ENCODE assay signal across 17 cellular contexts in genomic region chr2:72669121-72669520, GRCh38.
DNase-seq lines count a peak whose midpoint lies in the region; FAIRE-seq and TF ChIP-seq lines count a peak whose summit lies in the region.
"Had no signal": no experiment of that assay in that cellular context is flagged by ENCODE, and none has a peak within 500 bp of the region (broad histone marks: within the 10 kb centered on the region; RNA-seq: fewer than 3 reads in every experiment).

No MANE protein-coding gene starts in this region.

- no peaks in the 10 kb centered on the region for H3K36me3 Mint-ChIP-seq in Calu3 (ENCODE audit: insufficient read depth, unreplicated experiment)

- H3K9me3 ChIP-seq in mammary epithelial cell (replicated peaks; ENCODE audit: insufficient read depth, low read length) (no peaks in the 10 kb centered on the region), MM.1S (replicated peaks; ENCODE audit: insufficient read depth, low read length) (no peaks in the 10 kb centered on the region)

- H3F3A ChIP-seq in MM.1S (ENCODE audit: insufficient read depth, low read length): no peaks in the 10 kb centered on the region

- BruUV-seq in mammary epithelial cell (replicated peaks; lab: Mats Ljungman, UMichigan) (no TSS peak), Calu3 (replicated peaks; lab: Mats Ljungman, UMichigan) (no TSS peak)

- no peak overlapping the region for H3K4me2 ChIP-seq in mammary epithelial cell (ENCODE audit: insufficient read depth, low read depth, low read length)
- H3K4me2 ChIP-seq in MM.1S (ENCODE audit: low read depth, low read length): no peak overlapping the region

- intact Hi-C loops in mammary epithelial cell (cut with micrococcal nuclease): no loop called here
- intact Hi-C loops in Calu3 (cut with micrococcal nuclease; ENCODE audit: unreplicated experiment): no loop called here

- H3K27ac ChIP-seq in mammary epithelial cell (ENCODE audit: insufficient read depth, low read depth, low read length): no peak overlapping the region
- H3K27ac ChIP-seq in MM.1S (ENCODE audit: low read length): no peak overlapping the region
- H3K27ac ChIP-seq: C4-2B, tibial nerve had no signal

- H3K4me3 Mint-ChIP-seq in Calu3 (ENCODE audit: low read depth, unreplicated experiment): no peak overlapping the region
- H3K4me3 Mint-ChIP-seq: IgD-negative memory B cell had no signal

- FAIRE-seq in GM19239 (lab: Jason Lieb, UNC): no peak
- no peak for FAIRE-seq in D721Med (lab: Jason Lieb, UNC)
- FAIRE-seq: keratinocyte had no signal

- H3K4me1 ChIP-seq in mammary epithelial cell (ENCODE audit: insufficient read depth, low read length) (peaks cover 10% of the 10 kb centered on the region), MM.1S (ENCODE audit: low read length) (no peaks in the 10 kb centered on the region)
- H3K4me1 ChIP-seq: tibial nerve had no signal

- H3K4me3 ChIP-seq in mammary epithelial cell (replicated peaks in 1 of 3; ENCODE audit: insufficient read depth in 1 of 3, low read depth in 2 of 3, low read length in 3 of 3) (no peak overlapping the region), MM.1S (ENCODE audit: low read length) (no peak overlapping the region)
- H3K4me3 ChIP-seq: tibial nerve had no signal

- H4K20me1 ChIP-seq in mammary epithelial cell (ENCODE audit: insufficient read depth, low read length) (no peaks in the 10 kb centered on the region), MM.1S (ENCODE audit: insufficient read depth, low read length) (no peaks in the 10 kb centered on the region)

- H3K36me3 ChIP-seq in mammary epithelial cell (ENCODE audit: insufficient read depth, low read length) (no peaks in the 10 kb centered on the region), MM.1S (replicated peaks; ENCODE audit: insufficient read depth, low read length) (no peaks in the 10 kb centered on the region)

- H3K27me3 Mint-ChIP-seq in Calu3 (ENCODE audit: unreplicated experiment): no peaks in the 10 kb centered on the region
- H3K27me3 Mint-ChIP-seq: IgD-negative memory B cell had no signal

- no peaks in the 10 kb centered on the region for H3K9me2 ChIP-seq in MM.1S (replicated peaks; ENCODE audit: insufficient read depth, low read length)

- H3K9me3 Mint-ChIP-seq in Calu3 (ENCODE audit: low read depth, unreplicated experiment): peaks cover 2% of the 10 kb centered on the region

- peaks cover 23% of the 10 kb centered on the region for H3K4me1 Mint-ChIP-seq in Calu3 (ENCODE audit: low read depth, unreplicated experiment)
- H3K4me1 Mint-ChIP-seq: IgD-negative memory B cell had no signal

- WGBS in mammary epithelial cell (ENCODE audit: low coverage, missing lambda C conversion rate): 36% methylated on average over 4 of the region's 4 CpGs

- TF ChIP-seq CTCF in mammary epithelial cell (conservative IDR thresholded peaks at IDR 0.05 in 1 of 2, IDR thresholded peaks at IDR 0.05 in 1 of 2; ENCODE audit: extremely low read depth in 1 of 2, insufficient read depth in 1 of 2, low read depth in 1 of 2, low read length in 2 of 2) (no peak), Calu3 (IDR thresholded peaks at IDR 0.05; ENCODE audit: unreplicated experiment) (no peak), MM.1S (IDR thresholded peaks at IDR 0.05; ENCODE audit: low read length) (no peak), D721Med (IDR thresholded peaks at IDR 0.05; ENCODE audit: insufficient read depth, missing control alignments) (no peak)

- H3K27me3 ChIP-seq in mammary epithelial cell (ENCODE audit: insufficient read depth, low read length) (no peaks in the 10 kb centered on the region), MM.1S (replicated peaks; ENCODE audit: insufficient read depth, low read length) (no peaks in the 10 kb centered on the region)
- H3K27me3 ChIP-seq: tibial nerve had no signal

- DNase-seq in AG08396 (ENCODE audit: low spot score) (peak; percentile 29), HT1080 (ENCODE audit: low read depth) (peak; percentile 76), mammary epithelial cell (peak; percentile 69), iris pigment epithelial cell (ENCODE audit: low read depth) (peak; percentile 91), Calu3 (no peak), MM.1S (no peak), GM19239 (ENCODE audit: insufficient read length, low spot score) (no peak), D721Med (ENCODE audit: insufficient read length, low spot score) (no peak)
- DNase-seq: activated CD4-positive, alpha-beta T cell treated with anti-CD3 and anti-CD28 coated beads for 1 hour; activated T-cell treated with anti-CD3 and anti-CD28 coated beads, Interleukin-2, amount 50 U/mL, for 1 hour; NCI-H146; NCI-H510A; stimulated activated CD8-positive, alpha-beta memory T cell treated with anti-CD3 and anti-CD28 coated beads, Interleukin-4, amount 100 ng/mL, for 48 hours had no signal

- H3K79me2 ChIP-seq in mammary epithelial cell (ENCODE audit: insufficient read depth, low read length) (peaks cover 38% of the 10 kb centered on the region), MM.1S (ENCODE audit: low read length) (no peaks in the 10 kb centered on the region)

- CTCF ChIA-PET in mammary epithelial cell (lab: Charles Lee; ENCODE audit: low non-redundant PET): interaction anchor here (1.0 kb wide), 1 partner anchor 64 kb away, joined by 3 read pairs; no protein-coding TSS in a partner anchor
- CTCF ChIA-PET in Calu3 (lab: Charles Lee): no interaction called here

- H3K9ac ChIP-seq in mammary epithelial cell (ENCODE audit: insufficient read depth, low read length): no peak overlapping the region
- no peak overlapping the region for H3K9ac ChIP-seq in MM.1S (ENCODE audit: low read length)

- H3K27ac Mint-ChIP-seq in Calu3 (ENCODE audit: unreplicated experiment): no peak overlapping the region
- H3K27ac Mint-ChIP-seq: IgD-negative memory B cell had no signal

- H2AFZ ChIP-seq in mammary epithelial cell (ENCODE audit: low read depth, low read length): no peak overlapping the region
- no peak overlapping the region for H2AFZ ChIP-seq in MM.1S (ENCODE audit: low read length)

- dilution Hi-C loops in mammary epithelial cell (cut with HindIII; ENCODE audit: low sequenced_read_pairs): no loop called here

- in situ Hi-C loops in mammary epithelial cell (cut with MboI; ENCODE audit: low sequenced_read_pairs in 2 of 2): no loop called here

Comparison
In these comparisons a context has a peak if more than half of its experiments do, and no peak if none do; other contexts are left out.
1. DNase-seq: peak in AG08396 (single experiment), HT1080 (single experiment), mammary epithelial cell (single experiment) and iris pigment epithelial cell (single experiment); none in Calu3 (single experiment), MM.1S (single experiment), GM19239 (single experiment) and D721Med (single experiment).